In genomic region chr6:149934249-149935156, GRCh38 we compare ENCODE assay signal across 8 cellular contexts. TPM values are rescaled to one million over a fixed set of nuclear protein-coding genes. Genes with fewer than 3 reads are reported as not detected.
DNase-seq lines count a peak whose midpoint lies in the region; ATAC-seq and TF ChIP-seq lines count a peak whose summit lies in the region.

No MANE protein-coding gene starts in this region.

- no peak for ATAC-seq in GM21526 (IDR thresholded peaks at IDR 0.05; ENCODE audit: low FRiP score, unreplicated experiment)

- no peaks in the 10 kb centered on the region for H3K4me1 ChIP-seq in endodermal cell (ENCODE audit: control insufficient read depth, insufficient read depth, low read length)

- H3K9me3 ChIP-seq in endodermal cell (ENCODE audit: control insufficient read depth, low read length), result no peaks in the 10 kb centered on the region

- H3K27ac Mint-ChIP-seq in activated CD4-positive, alpha-beta memory T cell treated with anti-CD3 and anti-CD28 coated beads, Interleukin-2, amount 10 ng/mL, durations not matched to agents 7 days and 5 days, result no peak overlapping the region
- H3K27ac Mint-ChIP-seq in endodermal cell, result no peak overlapping the region
- no peak overlapping the region for H3K27ac Mint-ChIP-seq in mesothelial cell of epicardium

- 47 to 62% methylated on average over 3 to 11 of the region's 11 CpGs for WGBS in endodermal cell (ENCODE audit: insufficient coverage in 1 of 2, insufficient read length in 1 of 2), 2 experiments

- no peaks in the 10 kb centered on the region for H3K36me3 ChIP-seq in endodermal cell (ENCODE audit: control insufficient read depth, insufficient read depth, low read length)

- no peak overlapping the region for H3K27ac ChIP-seq in endodermal cell (ENCODE audit: low read depth, low read length)

- peaks cover 26% of the 10 kb centered on the region for H3K4me1 Mint-ChIP-seq in activated CD4-positive, alpha-beta memory T cell treated with anti-CD3 and anti-CD28 coated beads, Interleukin-2, amount 10 ng/mL, durations not matched to agents 7 days and 5 days
- H3K4me1 Mint-ChIP-seq in endodermal cell, result peaks cover 3% of the 10 kb centered on the region
- peaks cover 9% of the 10 kb centered on the region for H3K4me1 Mint-ChIP-seq in mesothelial cell of epicardium

- CTCF ChIA-PET in activated CD4-positive, alpha-beta memory T cell treated with anti-CD3 and anti-CD28 coated beads, Interleukin-2, amount 10 ng/mL, durations not matched to agents 7 days and 5 days (lab: Charles Lee), result interaction anchor here (0.7 to 2.2 kb wide), 3 partner anchors 58 to 400 kb away, joined by 3 to 21 read pairs (median 3); no protein-coding TSS in a partner anchor

- no peaks in the 10 kb centered on the region for H3K36me3 Mint-ChIP-seq in activated CD4-positive, alpha-beta memory T cell treated with anti-CD3 and anti-CD28 coated beads, Interleukin-2, amount 10 ng/mL, durations not matched to agents 7 days and 5 days (ENCODE audit: low read depth)
- H3K36me3 Mint-ChIP-seq in endodermal cell (ENCODE audit: low read depth) (no peaks in the 10 kb centered on the region), mesothelial cell of epicardium (no peaks in the 10 kb centered on the region)

- no peak overlapping the region for H3K9ac ChIP-seq in endodermal cell (ENCODE audit: extremely low read depth, low read length, poor library complexity, severe bottlenecking)

- peaks cover 92% of the 10 kb centered on the region for H3K27me3 Mint-ChIP-seq in activated CD4-positive, alpha-beta memory T cell treated with anti-CD3 and anti-CD28 coated beads, Interleukin-2, amount 10 ng/mL, durations not matched to agents 7 days and 5 days
- peaks cover 94% of the 10 kb centered on the region for H3K27me3 Mint-ChIP-seq in endodermal cell (ENCODE audit: insufficient read depth)
- peaks cover 94% of the 10 kb centered on the region for H3K27me3 Mint-ChIP-seq in mesothelial cell of epicardium (ENCODE audit: low read depth)

- H3K4me3 ChIP-seq in AG10803 (ENCODE audit: low read length), result no peak overlapping the region
- no peak overlapping the region for H3K4me3 ChIP-seq in endodermal cell (ENCODE audit: low read length)

- H3K4me3 Mint-ChIP-seq in activated CD4-positive, alpha-beta memory T cell treated with anti-CD3 and anti-CD28 coated beads, Interleukin-2, amount 10 ng/mL, durations not matched to agents 7 days and 5 days, result no peak overlapping the region
- H3K4me3 Mint-ChIP-seq in endodermal cell (no peak overlapping the region), mesothelial cell of epicardium (no peak overlapping the region)

- TF ChIP-seq CTCF in AG10803 (conservative IDR thresholded peaks at IDR 0.05; ENCODE audit: low read length) (peak; percentile 78), GM20000 (IDR thresholded peaks at IDR 0.05; ENCODE audit: extremely low read depth, missing control alignments) (peak; percentile 58), endodermal cell (conservative IDR thresholded peaks at IDR 0.05) (peak; percentile 85), mesothelial cell of epicardium (IDR thresholded peaks at IDR 0.05; ENCODE audit: unreplicated experiment) (peak; percentile 88)

- peaks cover 100% of the 10 kb centered on the region for H3K27me3 ChIP-seq in endodermal cell (ENCODE audit: control insufficient read depth, insufficient read depth, low read length, poor library complexity, severe bottlenecking)

- POLR2A ChIA-PET in activated CD4-positive, alpha-beta memory T cell treated with anti-CD3 and anti-CD28 coated beads, Interleukin-2, amount 10 ng/mL, durations not matched to agents 7 days and 5 days (lab: Charles Lee), result interaction anchor here (0.7 kb wide), 1 partner anchor 82 kb away, joined by 3 read pairs; no protein-coding TSS in a partner anchor

- DNase-seq in AG10803 (ENCODE audit: low read depth) (peak; percentile 70), GM20000 (ENCODE audit: low spot score) (peak; percentile 61), NCI-H748 treated with DMSO at 0.1 percent for 48 hours (lab: John Stamatoyannopoulos, UW) (peak; percentile 42), endodermal cell (peak; percentile 78), mesothelial cell of epicardium (ENCODE audit: low spot score in 2 of 2, unreplicated experiment in 2 of 2) (peak in 1 of 2 experiments; percentile 75)
- DNase-seq in activated CD4-positive, alpha-beta memory T cell treated with anti-CD3 and anti-CD28 coated beads, Interleukin-2, amount 10 ng/mL, durations not matched to agents 7 days and 5 days, result peak; percentile 76
- peak; percentile 51 for DNase-seq in stimulated activated CD8-positive, alpha-beta memory T cell treated with anti-CD3 and anti-CD28 coated beads, Interleukin-7, amount 100 ng/mL, for 24 hours (ENCODE audit: low read depth)

- H3K9me3 Mint-ChIP-seq in activated CD4-positive, alpha-beta memory T cell treated with anti-CD3 and anti-CD28 coated beads, Interleukin-2, amount 10 ng/mL, durations not matched to agents 7 days and 5 days, result no peaks in the 10 kb centered on the region
- H3K9me3 Mint-ChIP-seq in endodermal cell, result no peaks in the 10 kb centered on the region
- no peaks in the 10 kb centered on the region for H3K9me3 Mint-ChIP-seq in mesothelial cell of epicardium

RNA-seq across cellular contexts. Expression of gene ULBP2, which starts 7.3 kb away (rescaled TPM):
- 1 to 10 TPM; 1.5 to 1.8 TPM for total RNA-seq in activated CD4-positive, alpha-beta memory T cell treated with anti-CD3 and anti-CD28 coated beads, Interleukin-2, amount 10 ng/mL, durations not matched to agents 7 days and 5 days
- total RNA-seq in endodermal cell, result under 1 TPM in 1 of 2 donors, not detected in 1; 0.20 TPM
- 0.78 TPM for polyA plus RNA-seq in endodermal cell (2013, experiment 1 of 2)
- polyA plus RNA-seq in endodermal cell (2013, experiment 2 of 2), result 0.58 TPM
- 0.23 to 0.42 TPM (median 0.24 TPM) in 3 replicates for total RNA-seq in mesothelial cell of epicardium

RNA-seq across cellular contexts. Expression of gene RAET1G, which starts 11.6 kb away (rescaled TPM):
- total RNA-seq in activated CD4-positive, alpha-beta memory T cell treated with anti-CD3 and anti-CD28 coated beads, Interleukin-2, amount 10 ng/mL, durations not matched to agents 7 days and 5 days, result not detected
- total RNA-seq in endodermal cell (not detected), mesothelial cell of epicardium (not detected in 3 replicates)
- polyA plus RNA-seq in endodermal cell (2013, experiment 1 of 2), result not detected
- not detected for polyA plus RNA-seq in endodermal cell (2013, experiment 2 of 2)

RNA-seq across cellular contexts. Expression of gene ULBP1, which starts 29.2 kb away (rescaled TPM):
- 1 to 10 TPM; 2.1 to 2.3 TPM for total RNA-seq in activated CD4-positive, alpha-beta memory T cell treated with anti-CD3 and anti-CD28 coated beads, Interleukin-2, amount 10 ng/mL, durations not matched to agents 7 days and 5 days
- under 1 TPM; 0.31 to 0.55 TPM for total RNA-seq in endodermal cell
- polyA plus RNA-seq in endodermal cell (2013, experiment 1 of 2), result 4.0 TPM
- 2.5 TPM for polyA plus RNA-seq in endodermal cell (2013, experiment 2 of 2)
- total RNA-seq in mesothelial cell of epicardium, result 0.07 to 0.11 TPM (median 0.11 TPM) in 3 replicates

RNA-seq across cellular contexts. Expression of gene RAET1E, which starts 36.6 kb away (rescaled TPM):
- total RNA-seq in activated CD4-positive, alpha-beta memory T cell treated with anti-CD3 and anti-CD28 coated beads, Interleukin-2, amount 10 ng/mL, durations not matched to agents 7 days and 5 days, result not detected
- total RNA-seq in endodermal cell (not detected), mesothelial cell of epicardium (not detected in 3 replicates)
- polyA plus RNA-seq in endodermal cell (2013, experiment 1 of 2), result not detected
- not detected for polyA plus RNA-seq in endodermal cell (2013, experiment 2 of 2)
